ENCODE assay signal across 25 cellular contexts in the genomic region with DNA sequence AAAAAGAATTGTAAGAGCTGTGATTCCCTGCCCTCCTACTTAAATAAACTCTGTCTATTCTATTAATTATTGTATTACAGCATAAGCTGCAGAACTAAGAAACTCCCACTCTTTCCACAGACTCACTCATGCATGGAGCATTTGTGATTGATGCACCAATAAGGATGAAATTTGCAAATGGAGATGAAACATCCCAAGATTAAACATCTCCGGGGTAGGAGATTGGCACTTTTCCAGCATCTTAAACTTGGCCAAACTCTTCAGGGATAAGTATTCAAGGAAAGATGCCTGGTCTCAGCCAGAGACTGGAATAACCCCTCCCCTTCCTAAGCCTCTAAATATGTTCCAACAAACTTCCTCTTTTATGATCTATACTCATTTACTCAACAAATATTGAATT.
"Had no signal": no experiment of that assay in that cellular context is flagged by ENCODE, and none has a peak within 500 bp of the region (broad histone marks: within the 10 kb centered on the region; RNA-seq: fewer than 3 reads in every experiment).

No MANE protein-coding gene starts in this region.

- H3K4me2 ChIP-seq: hepatocyte had no signal

- H3K36me3 Mint-ChIP-seq: activated naive CD8-positive, alpha-beta T cell treated with anti-CD3 and anti-CD28 coated beads for 36 hours; immature natural killer cell; mesothelial cell of epicardium; natural killer cell; stimulated activated naive B cell treated with anti-CD40 and anti-IgM and Interleukin-4, amounts not matched to agents 10 μg/mL and 1 μg/mL and 100 μg/mL, for 72 hours had no signal

- H3K79me2 ChIP-seq: hepatocyte had no signal

- H3K36me3 ChIP-seq: esophagus muscularis mucosa, left ventricle myocardium inferior, transverse colon, uterus had no signal

- H3K27me3 ChIP-seq: esophagus muscularis mucosa, hepatocyte, transverse colon, uterus had no signal

- H3K4me1 ChIP-seq: esophagus muscularis mucosa, left ventricle myocardium inferior, uterus had no signal

- H2AFZ ChIP-seq: hepatocyte had no signal

- H3K9me3 ChIP-seq: esophagus muscularis mucosa, left ventricle myocardium inferior, transverse colon, uterus had no signal

- H3K27ac Mint-ChIP-seq: activated naive CD8-positive, alpha-beta T cell treated with anti-CD3 and anti-CD28 coated beads for 36 hours; activated T-helper 2 cell treated with anti-CD3 and anti-CD28 coated beads, Interferon-gamma antibody, Interleukin-2, Interleukin-4, amounts not matched to agents 10 μg/mL and 5 μg/mL and 100 μg/mL, durations not matched to agents 14 hours and 24 hours and 36 hours; immature natural killer cell; mesothelial cell of epicardium; natural killer cell; progenitor cell of endocrine pancreas; stimulated activated naive B cell treated with anti-CD40 and anti-IgM and Interleukin-4, amounts not matched to agents 10 μg/mL and 1 μg/mL and 100 μg/mL, for 72 hours had no signal

- H3K4me1 Mint-ChIP-seq: activated naive CD8-positive, alpha-beta T cell treated with anti-CD3 and anti-CD28 coated beads for 36 hours; immature natural killer cell; natural killer cell; stimulated activated naive B cell treated with anti-CD40 and anti-IgM and Interleukin-4, amounts not matched to agents 10 μg/mL and 1 μg/mL and 100 μg/mL, for 72 hours had no signal

- H3K4me3 Mint-ChIP-seq: activated naive CD8-positive, alpha-beta T cell treated with anti-CD3 and anti-CD28 coated beads for 36 hours; activated T-cell treated with anti-CD3 and anti-CD28 coated beads, Interleukin-2, amount 50 U/mL, for 4 hours; immature natural killer cell; mesothelial cell of epicardium; natural killer cell; stimulated activated naive B cell treated with anti-CD40 and anti-IgM and Interleukin-4, amounts not matched to agents 10 μg/mL and 1 μg/mL and 100 μg/mL, for 72 hours had no signal

- DNase-seq: activated CD4-positive, alpha-beta T cell treated with anti-CD3 and anti-CD28 coated beads for 4 hours; activated CD4-positive, alpha-beta T cell treated with anti-CD3 and anti-CD28 coated beads, Interleukin-2, amount 50 U/mL, for 48 hours; activated CD4-positive, CD25-positive, alpha-beta regulatory T cell; activated CD8-positive, alpha-beta memory T cell treated with anti-CD3 and anti-CD28 coated beads, Interleukin-2, amount 50 U/mL, for 48 hours; activated naive CD4-positive, alpha-beta T cell treated with Interleukin-2 at 50 U/mL for 16 hours; activated naive CD8-positive, alpha-beta T cell treated with anti-CD3 and anti-CD28 coated beads for 36 hours; activated T-cell treated with anti-CD3 and anti-CD28 coated beads, Interleukin-2, amount 50 U/mL, for 4 hours; amniotic stem cell; foreskin melanocyte; glutamatergic neuron; immature natural killer cell; left ventricle myocardium inferior; natural killer cell; retina; stimulated activated CD4-positive, alpha-beta T cell treated with anti-CD3 and anti-CD28 coated beads, Interleukin-2, amount 100 ng/mL, for 48 hours; stimulated activated CD8-positive, alpha-beta memory T cell treated with anti-CD3 and anti-CD28 coated beads, Interleukin-4, amount 100 ng/mL, for 48 hours; stimulated activated naive B cell treated with anti-CD40 and anti-IgM and Interleukin-4, amounts not matched to agents 10 μg/mL and 1 μg/mL and 100 μg/mL, for 72 hours; transverse colon; uterus had no signal

- H3K27me3 Mint-ChIP-seq: activated naive CD8-positive, alpha-beta T cell treated with anti-CD3 and anti-CD28 coated beads for 36 hours had no signal

- H3K9me3 Mint-ChIP-seq: activated T-cell treated with anti-CD3 and anti-CD28 coated beads, Interleukin-2, amount 50 U/mL, for 4 hours; mesothelial cell of epicardium had no signal

- ATAC-seq: activated T-cell treated with anti-CD3 and anti-CD28 coated beads, Interleukin-2, amount 50 U/mL, for 4 hours; natural killer cell; stimulated activated naive B cell treated with anti-CD40 and anti-IgM and Interleukin-4, amounts not matched to agents 10 μg/mL and 1 μg/mL and 100 μg/mL, for 72 hours had no signal

- H3K27ac ChIP-seq: coronary artery, esophagus muscularis mucosa, hepatocyte, left ventricle myocardium inferior, transverse colon, uterus had no signal

- H3K4me3 ChIP-seq: coronary artery, esophagus muscularis mucosa, hepatocyte, left ventricle myocardium inferior, transverse colon, uterus had no signal
